In the genomic region with DNA sequence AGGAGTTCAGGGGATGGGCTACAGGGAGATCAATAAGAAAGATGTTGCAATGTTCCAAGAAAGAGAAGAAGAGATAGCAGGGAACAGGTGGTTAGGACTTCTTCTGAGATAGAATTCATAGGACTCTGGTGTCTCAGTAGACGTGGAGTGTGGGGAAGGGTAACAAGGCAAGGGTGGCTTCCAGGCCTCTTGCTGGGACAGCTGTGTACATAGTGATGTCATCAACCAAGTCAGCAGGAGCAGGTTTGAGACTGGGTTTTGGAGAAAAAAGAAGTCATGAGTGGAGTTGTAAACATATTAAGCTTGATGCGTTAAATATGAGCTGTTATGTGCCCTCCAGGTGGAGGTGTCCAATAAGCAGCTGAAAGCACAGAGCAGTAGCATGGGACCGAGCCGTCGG, we compare ENCODE assay signal across 21 cellular contexts.
"Had no signal": no experiment of that assay in that cellular context is flagged by ENCODE, and none has a peak within 500 bp of the region (broad histone marks: within the 10 kb centered on the region; RNA-seq: fewer than 3 reads in every experiment).

No MANE protein-coding gene starts in this region.

- ATAC-seq: activated CD8-positive, alpha-beta memory T cell treated with anti-CD3 and anti-CD28 coated beads, Interleukin-2, amount 10 ng/mL, durations not matched to agents 7 days and 5 days; activated CD8-positive, alpha-beta T cell treated with anti-CD3 and anti-CD28 coated beads for 36 hours; activated naive CD8-positive, alpha-beta T cell treated with anti-CD3 and anti-CD28 coated beads, Interleukin-2, amount 50 U/mL, for 24 hours; gastroesophageal sphincter; natural killer cell treated with Interleukin-12 subunit alpha and Interleukin-12 subunit beta and Interleukin-15 and Interleukin-18, amount 100 ng/mL, for 72 hours; psoas muscle; stimulated activated naive CD8-positive, alpha-beta T cell treated with anti-CD3 and anti-CD28 coated beads, Interleukin-15, Interleukin-2, amounts not matched to agents 100 U/mL and 50 U/mL, for 24 hours had no signal

- DNase-seq: activated CD4-positive, alpha-beta T cell treated with anti-CD3 and anti-CD28 coated beads, Interleukin-2, amount 10 ng/mL, durations not matched to agents 7 days and 5 days; activated CD4-positive, CD25-positive, alpha-beta regulatory T cell treated with anti-CD3 and anti-CD28 coated beads, Interleukin-2, amount 50 U/mL, for 72 hours; activated CD8-positive, alpha-beta memory T cell treated with anti-CD3 and anti-CD28 coated beads, Interleukin-2, amount 10 ng/mL, durations not matched to agents 7 days and 5 days; activated CD8-positive, alpha-beta T cell treated with anti-CD3 and anti-CD28 coated beads for 36 hours; activated gamma-delta T cell; activated naive CD4-positive, alpha-beta T cell treated with anti-CD3 and anti-CD28 coated beads, Interleukin-2, amount 50 U/mL, for 16 hours; activated naive CD8-positive, alpha-beta T cell treated with anti-CD3 and anti-CD28 coated beads, Interleukin-2, amount 50 U/mL, for 24 hours; activated T-cell treated with anti-CD3 and anti-CD28 coated beads for 4 hours; cortex of kidney; endodermal cell; head of caudate nucleus; hypothalamus; pancreas; psoas muscle; stimulated activated CD4-positive, alpha-beta T cell treated with anti-CD3 and anti-CD28 coated beads, Interleukin-12 subunit alpha, Interleukin-12 subunit beta, amount 100 ng/mL, for 4 hours; stimulated activated CD4-positive, alpha-beta T cell treated with anti-CD3 and anti-CD28 coated beads, Interleukin-4, amount 100 ng/mL, for 4 hours; stimulated activated naive CD8-positive, alpha-beta T cell treated with anti-CD3 and anti-CD28 coated beads, Interleukin-15, Interleukin-2, amounts not matched to agents 100 U/mL and 50 U/mL, for 24 hours; upper lobe of left lung; WERI-Rb-1 had no signal
